9 cellular contexts compared by ENCODE assay signal in the genomic region with DNA sequence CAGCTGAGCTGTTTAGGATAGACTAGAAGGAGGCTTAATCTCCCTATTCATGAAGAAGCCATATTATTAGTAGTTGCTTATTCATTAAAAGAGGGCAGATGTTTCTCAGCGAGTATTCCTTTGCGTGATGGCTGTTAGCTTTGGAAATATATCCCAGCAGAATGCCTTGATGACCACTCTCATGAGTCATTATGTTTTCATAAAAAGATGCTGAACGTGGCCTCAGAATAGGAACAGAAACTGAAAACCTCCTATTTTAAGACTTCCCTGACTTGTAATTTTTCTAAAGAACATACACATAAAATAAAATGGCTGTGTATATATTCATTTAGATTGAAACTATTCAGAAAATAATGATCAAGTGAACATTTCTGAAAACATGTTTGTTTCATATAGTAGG. TPM values are rescaled to one million over a fixed set of nuclear protein-coding genes. Genes with fewer than 3 reads are reported as not detected.
DNase-seq lines count a peak whose midpoint lies in the region; ATAC-seq and TF ChIP-seq lines count a peak whose summit lies in the region.
"Had no signal": no experiment of that assay in that cellular context is flagged by ENCODE, and none has a peak within 500 bp of the region (broad histone marks: within the 10 kb centered on the region; RNA-seq: fewer than 3 reads in every experiment).

No MANE protein-coding gene starts in this region.

- peaks cover 0 to 4% (median 0%) of the 10 kb centered on the region in 7 donors for H3K9me3 Mint-ChIP-seq in CD14-positive monocyte
- no peaks in the 10 kb centered on the region for H3K9me3 Mint-ChIP-seq in chondrocyte (ENCODE audit: low read depth)
- no peaks in the 10 kb centered on the region for H3K9me3 Mint-ChIP-seq in activated T-helper 2 cell treated with anti-CD3 and anti-CD28 coated beads, Interferon-gamma antibody, Interleukin-2, Interleukin-4, amounts not matched to agents 10 μg/mL and 5 μg/mL and 100 μg/mL, durations not matched to agents 14 hours and 24 hours and 36 hours

- no peak for DNase-seq in CD14-positive monocyte (ENCODE audit: low spot score)
- DNase-seq in brain microvascular endothelial cell: peak; percentile 87
- DNase-seq in G401 (ENCODE audit: low spot score): no peak
- no peak for DNase-seq in pons (ENCODE audit: low spot score)
- no peak for DNase-seq in chondrocyte (ENCODE audit: low spot score)
- DNase-seq in activated T-helper 2 cell treated with anti-CD3 and anti-CD28 coated beads, Interferon-gamma antibody, Interleukin-2, Interleukin-4, amounts not matched to agents 10 μg/mL and 5 μg/mL and 100 μg/mL, durations not matched to agents 14 hours and 24 hours and 36 hours (ENCODE audit: low spot score): no peak

- no peak for TF ChIP-seq CTCF in CD14-positive monocyte (IDR thresholded peaks at IDR 0.05)
- no peak for TF ChIP-seq CTCF in brain microvascular endothelial cell (IDR thresholded peaks at IDR 0.05; ENCODE audit: low read depth, low read length, missing control alignments)
- no peak for TF ChIP-seq CTCF in chondrocyte (IDR thresholded peaks at IDR 0.05)

- H3K4me1 Mint-ChIP-seq in CD14-positive monocyte: peaks cover 22% of the 10 kb centered on the region
- H3K4me1 Mint-ChIP-seq in chondrocyte (ENCODE audit: low read depth): peaks cover 10% of the 10 kb centered on the region
- H3K4me1 Mint-ChIP-seq in activated T-helper 2 cell treated with anti-CD3 and anti-CD28 coated beads, Interferon-gamma antibody, Interleukin-2, Interleukin-4, amounts not matched to agents 10 μg/mL and 5 μg/mL and 100 μg/mL, durations not matched to agents 14 hours and 24 hours and 36 hours (ENCODE audit: low read depth): peaks cover 10% of the 10 kb centered on the region

- peak overlapping the region; percentile 10 to 56 for H3K4me3 Mint-ChIP-seq in CD14-positive monocyte
- H3K4me3 Mint-ChIP-seq in chondrocyte (ENCODE audit: unreplicated experiment): no peak overlapping the region
- no peak overlapping the region for H3K4me3 Mint-ChIP-seq in activated T-helper 2 cell treated with anti-CD3 and anti-CD28 coated beads, Interferon-gamma antibody, Interleukin-2, Interleukin-4, amounts not matched to agents 10 μg/mL and 5 μg/mL and 100 μg/mL, durations not matched to agents 14 hours and 24 hours and 36 hours (ENCODE audit: low read depth)

- ATAC-seq in GM21423 (IDR thresholded peaks at IDR 0.05; ENCODE audit: unreplicated experiment) (peak; percentile 67), HG03354 (IDR thresholded peaks at IDR 0.05; ENCODE audit: poor library complexity, severe bottlenecking, unreplicated experiment) (peak; percentile 79)

- in situ Hi-C loops in brain microvascular endothelial cell (cut with HindIII; ENCODE audit: low pct_ligation_motif_present, low sequenced_read_pairs) (no loop called here), G401 (cut with HindIII; ENCODE audit: low sequenced_read_pairs) (no loop called here)

- no peaks in the 10 kb centered on the region for H3K27me3 ChIP-seq in brain microvascular endothelial cell (replicated peaks)

- no peaks in the 10 kb centered on the region for H3K36me3 ChIP-seq in brain microvascular endothelial cell (replicated peaks)

- intact Hi-C loops in CD14-positive monocyte (cut with micrococcal nuclease): no loop called here
- intact Hi-C loops in activated T-helper 2 cell treated with anti-CD3 and anti-CD28 coated beads, Interferon-gamma antibody, Interleukin-2, Interleukin-4, amounts not matched to agents 10 μg/mL and 5 μg/mL and 100 μg/mL, durations not matched to agents 14 hours and 24 hours and 36 hours (cut with micrococcal nuclease): no loop called here

- H3K27ac ChIP-seq in brain microvascular endothelial cell: peak overlapping the region; percentile 85
- H3K27ac ChIP-seq: SK-N-MC had no signal

- H3K36me3 Mint-ChIP-seq in CD14-positive monocyte (no peaks in the 10 kb centered on the region), chondrocyte (ENCODE audit: low read depth) (no peaks in the 10 kb centered on the region)
- no peaks in the 10 kb centered on the region for H3K36me3 Mint-ChIP-seq in activated T-helper 2 cell treated with anti-CD3 and anti-CD28 coated beads, Interferon-gamma antibody, Interleukin-2, Interleukin-4, amounts not matched to agents 10 μg/mL and 5 μg/mL and 100 μg/mL, durations not matched to agents 14 hours and 24 hours and 36 hours (ENCODE audit: low read depth)

- H3K27me3 Mint-ChIP-seq in CD14-positive monocyte (ENCODE audit: low read depth in 3 of 3): peaks cover 0 to 3% (median 0%) of the 10 kb centered on the region in 3 donors
- peaks cover 21% of the 10 kb centered on the region for H3K27me3 Mint-ChIP-seq in chondrocyte (ENCODE audit: low read depth)
- peaks cover 20% of the 10 kb centered on the region for H3K27me3 Mint-ChIP-seq in activated T-helper 2 cell treated with anti-CD3 and anti-CD28 coated beads, Interferon-gamma antibody, Interleukin-2, Interleukin-4, amounts not matched to agents 10 μg/mL and 5 μg/mL and 100 μg/mL, durations not matched to agents 14 hours and 24 hours and 36 hours (ENCODE audit: low read depth)

- H3K27ac Mint-ChIP-seq in CD14-positive monocyte (peak overlapping the region; percentile 33 to 82 (median 70)), chondrocyte (ENCODE audit: unreplicated experiment) (no peak overlapping the region)
- no peak overlapping the region for H3K27ac Mint-ChIP-seq in activated T-helper 2 cell treated with anti-CD3 and anti-CD28 coated beads, Interferon-gamma antibody, Interleukin-2, Interleukin-4, amounts not matched to agents 10 μg/mL and 5 μg/mL and 100 μg/mL, durations not matched to agents 14 hours and 24 hours and 36 hours

- no peak overlapping the region for H3K4me3 ChIP-seq in brain microvascular endothelial cell (ENCODE audit: low read depth, low read length)
- H3K4me3 ChIP-seq: SK-N-MC had no signal

RNA-seq across cellular contexts. Expression of a gene that starts 9.6 kb away (rescaled TPM):
- polyA plus RNA-seq in CD14-positive monocyte: 1 to 10 TPM; 1.4 to 4.5 TPM
- 0.06 TPM in 1 of 2 replicates, not detected in the other for total RNA-seq in G401 (2014; rRNA removed; shearing (Covaris generic))
- 0.10 to 4.1 TPM (median 0.44 TPM) in 3 replicates for total RNA-seq in chondrocyte
- total RNA-seq in activated T-helper 2 cell treated with anti-CD3 and anti-CD28 coated beads, Interferon-gamma antibody, Interleukin-2, Interleukin-4, amounts not matched to agents 10 μg/mL and 5 μg/mL and 100 μg/mL, durations not matched to agents 14 hours and 24 hours and 36 hours: 27.1 and 28.2 TPM in 2 replicates

Comparison
In these comparisons a context has a peak if more than half of its experiments do, and no peak if none do; other contexts are left out.
1. H3K27ac Mint-ChIP-seq: peak in CD14-positive monocyte (7 of 7); none in chondrocyte (single experiment) and activated T-helper 2 cell treated with anti-CD3 and anti-CD28 coated beads, Interferon-gamma antibody, Interleukin-2, Interleukin-4, amounts not matched to agents 10 μg/mL and 5 μg/mL and 100 μg/mL, durations not matched to agents 14 hours and 24 hours and 36 hours (single experiment).
2. H3K4me3 Mint-ChIP-seq: peak in CD14-positive monocyte (2 of 2); none in chondrocyte (single experiment) and activated T-helper 2 cell treated with anti-CD3 and anti-CD28 coated beads, Interferon-gamma antibody, Interleukin-2, Interleukin-4, amounts not matched to agents 10 μg/mL and 5 μg/mL and 100 μg/mL, durations not matched to agents 14 hours and 24 hours and 36 hours (single experiment).